ENCODE assay signal across 33 cellular contexts in the genomic region with DNA sequence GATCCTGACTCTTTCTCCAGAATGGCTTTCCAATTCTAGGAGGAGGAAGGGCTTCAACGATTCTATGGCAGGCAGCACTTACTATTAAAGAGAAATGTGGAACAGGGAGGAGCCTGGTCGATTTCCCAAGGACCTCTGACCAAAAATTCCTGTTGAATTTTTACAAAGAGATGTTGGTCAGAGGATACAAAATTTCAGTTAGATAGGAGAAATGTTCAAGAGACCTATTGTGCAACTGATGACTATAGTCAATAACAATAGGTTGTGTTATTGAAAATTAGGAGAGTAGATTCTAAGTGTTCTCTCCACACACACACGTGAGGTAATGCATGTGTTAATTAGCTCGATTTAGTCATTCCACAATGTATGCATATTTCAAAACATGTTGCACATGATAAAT.
DNase-seq lines count a peak whose midpoint lies in the region; ATAC-seq, FAIRE-seq and TF ChIP-seq lines count a peak whose summit lies in the region.
"Had no signal": no experiment of that assay in that cellular context is flagged by ENCODE, and none has a peak within 500 bp of the region (broad histone marks: within the 10 kb centered on the region; RNA-seq: fewer than 3 reads in every experiment).

No MANE protein-coding gene starts in this region.

- H3K36me3 Mint-ChIP-seq in activated CD4-positive, alpha-beta T cell treated with anti-CD3 and anti-CD28 coated beads, Interleukin-2, amount 10 ng/mL, durations not matched to agents 7 days and 5 days (ENCODE audit: low read depth): no peaks in the 10 kb centered on the region
- H3K36me3 Mint-ChIP-seq: brain had no signal

- no peaks in the 10 kb centered on the region for H3K36me3 ChIP-seq in IMR-90 (ENCODE audit: control insufficient read depth, insufficient read depth, low read length)
- H3K36me3 ChIP-seq in MG63: no peaks in the 10 kb centered on the region
- H3K36me3 ChIP-seq: adrenal gland, neutrophil, Peyer's patch, sigmoid colon had no signal

- H3K4me3 ChIP-seq in IMR-90 (ENCODE audit: insufficient read depth, low read depth, low read length) (no peak overlapping the region), MG63 (no peak overlapping the region)
- H3K4me3 ChIP-seq: adrenal gland, Peyer's patch, sigmoid colon, testis had no signal

- H2BK120ac ChIP-seq in IMR-90 (ENCODE audit: low read depth, low read length): no peak overlapping the region

- no peaks in the 10 kb centered on the region; the same call in 1 of the 2 replicates for H3K4me1 ChIP-seq in IMR-90 (ENCODE audit: control insufficient read depth, insufficient read depth, low read length)
- H3K4me1 ChIP-seq: Peyer's patch had no signal

- no peak overlapping the region for H4K8ac ChIP-seq in IMR-90 (ENCODE audit: low read depth in 2 of 2, low read length in 2 of 2)

- no peak overlapping the region for H2AK9ac ChIP-seq in IMR-90 (replicated peaks; ENCODE audit: low read depth, low read length, poor library complexity)

- no peak overlapping the region for H3K56ac ChIP-seq in IMR-90 (ENCODE audit: extremely low read depth, insufficient read depth, low read length)

- peaks cover 2% of the 10 kb centered on the region for H3K27me3 Mint-ChIP-seq in activated CD4-positive, alpha-beta T cell treated with anti-CD3 and anti-CD28 coated beads, Interleukin-2, amount 10 ng/mL, durations not matched to agents 7 days and 5 days
- peaks cover 22% of the 10 kb centered on the region for H3K27me3 Mint-ChIP-seq in stimulated activated naive CD8-positive, alpha-beta T cell treated with anti-CD3 and anti-CD28 coated beads, Interleukin-15, amount 100 ng/mL, for 72 hours

- H3K4me1 Mint-ChIP-seq in activated CD4-positive, alpha-beta T cell treated with anti-CD3 and anti-CD28 coated beads, Interleukin-2, amount 10 ng/mL, durations not matched to agents 7 days and 5 days: peaks cover 13% of the 10 kb centered on the region
- H3K4me1 Mint-ChIP-seq in stimulated activated naive CD8-positive, alpha-beta T cell treated with anti-CD3 and anti-CD28 coated beads, Interleukin-15, amount 100 ng/mL, for 72 hours: peaks cover 12% of the 10 kb centered on the region
- H3K4me1 Mint-ChIP-seq: brain had no signal

- H3K14ac ChIP-seq in IMR-90 (replicated peaks; ENCODE audit: low read depth, low read length): no peak overlapping the region

- no peak overlapping the region for H2AK5ac ChIP-seq in IMR-90 (ENCODE audit: low read depth, low read length)

- CTCF ChIA-PET in activated CD4-positive, alpha-beta T cell treated with anti-CD3 and anti-CD28 coated beads, Interleukin-2, amount 10 ng/mL, durations not matched to agents 7 days and 5 days (lab: Charles Lee): interaction anchor here (0.6 to 1.4 kb wide), 4 partner anchors 17 to 376 kb away, joined by 3 read pairs; no protein-coding TSS in a partner anchor
- CTCF ChIA-PET in IMR-90 (lab: Yijun Ruan, JAX): no interaction called here

- no peak overlapping the region for H2BK15ac ChIP-seq in IMR-90 (ENCODE audit: low read depth, low read length)

- peak; percentile 46 for FAIRE-seq in TTC549 (lab: Jason Lieb, UNC)
- FAIRE-seq: A204.1, G401.6, islet of Langerhans had no signal

- H3K9ac ChIP-seq in IMR-90 (ENCODE audit: low read depth, low read length): no peak overlapping the region

- DNase-seq in activated CD4-positive, alpha-beta T cell treated with anti-CD3 and anti-CD28 coated beads, Interleukin-2, amount 10 ng/mL, durations not matched to agents 7 days and 5 days: no peak
- DNase-seq in activated CD4-positive, alpha-beta T cell treated with anti-CD3 and anti-CD28 coated beads for 4 hours: no peak
- DNase-seq in IMR-90 (no peak), sciatic nerve (ENCODE audit: low spot score) (no peak), MG63 (no peak)
- DNase-seq in stimulated activated naive CD8-positive, alpha-beta T cell treated with anti-CD3 and anti-CD28 coated beads, Interleukin-15, amount 100 ng/mL, for 72 hours: no peak
- DNase-seq: activated CD4-positive, CD25-positive, alpha-beta regulatory T cell; activated naive CD4-positive, alpha-beta T cell; activated T-cell treated with anti-CD3 and anti-CD28 coated beads, Interleukin-2, amount 50 U/mL, for 1 hour; cerebellar nuclear complex; COR-L47; glutamatergic neuron; H9; KG1; left ventricle myocardium superior; NCI-H1048; NCI-H1694; NCI-H2171; NCI-H524; Peyer's patch; SIG-M5; sigmoid colon; stimulated activated naive CD4-positive, alpha-beta T cell treated with Interleukin-2 at 50 U/mL for 16 hours; testis had no signal

- H3K9me1 ChIP-seq in IMR-90 (ENCODE audit: insufficient read depth, low read length): no peaks in the 10 kb centered on the region

- POLR2A ChIA-PET in activated CD4-positive, alpha-beta T cell treated with anti-CD3 and anti-CD28 coated beads, Interleukin-2, amount 10 ng/mL, durations not matched to agents 7 days and 5 days (lab: Charles Lee): no interaction called here
- POLR2A ChIA-PET in IMR-90 (lab: Charles Lee; ENCODE audit: unreplicated experiment): no interaction called here

- H3K27me3 ChIP-seq in IMR-90 (ENCODE audit: control insufficient read depth, insufficient read depth, low read length): no peaks in the 10 kb centered on the region; the same call in 1 of the 2 replicates
- H3K27me3 ChIP-seq in MG63: no peaks in the 10 kb centered on the region
- H3K27me3 ChIP-seq: adrenal gland, neutrophil, Peyer's patch, sigmoid colon, testis had no signal

- BruUV-seq in IMR-90 (replicated peaks; lab: Mats Ljungman, UMichigan): no TSS peak

- no peak overlapping the region for H3K27ac ChIP-seq in IMR-90 (ENCODE audit: insufficient read depth, low read length)
- H3K27ac ChIP-seq: adrenal gland, neutrophil, sigmoid colon had no signal

- H3K9me3 ChIP-seq in IMR-90 (ENCODE audit: control insufficient read depth, insufficient read depth, low read length) (no peaks in the 10 kb centered on the region), MG63 (no peaks in the 10 kb centered on the region)
- H3K9me3 ChIP-seq: adrenal gland, neutrophil, Peyer's patch, sigmoid colon, testis had no signal

- H3K4me3 Mint-ChIP-seq in activated CD4-positive, alpha-beta T cell treated with anti-CD3 and anti-CD28 coated beads, Interleukin-2, amount 10 ng/mL, durations not matched to agents 7 days and 5 days: no peak overlapping the region
- H3K4me3 Mint-ChIP-seq in stimulated activated naive CD8-positive, alpha-beta T cell treated with anti-CD3 and anti-CD28 coated beads, Interleukin-15, amount 100 ng/mL, for 72 hours: no peak overlapping the region
- H3K4me3 Mint-ChIP-seq: activated CD8-positive, alpha-beta T cell treated with anti-CD3 and anti-CD28 coated beads, Interleukin-2, amount 10 ng/mL, durations not matched to agents 7 days and 5 days; brain; H9 had no signal

- H2BK20ac ChIP-seq in IMR-90 (ENCODE audit: low read depth, low read length): no peak overlapping the region

- H3K23ac ChIP-seq in IMR-90 (ENCODE audit: low read depth, low read length): no peak overlapping the region

- peak overlapping the region; percentile 77 for H3K27ac Mint-ChIP-seq in activated CD4-positive, alpha-beta T cell treated with anti-CD3 and anti-CD28 coated beads, Interleukin-2, amount 10 ng/mL, durations not matched to agents 7 days and 5 days
- H3K27ac Mint-ChIP-seq in stimulated activated naive CD8-positive, alpha-beta T cell treated with anti-CD3 and anti-CD28 coated beads, Interleukin-15, amount 100 ng/mL, for 72 hours: no peak overlapping the region
- H3K27ac Mint-ChIP-seq: activated CD8-positive, alpha-beta T cell treated with anti-CD3 and anti-CD28 coated beads, Interleukin-2, amount 10 ng/mL, durations not matched to agents 7 days and 5 days; brain; H9 had no signal

- no peak overlapping the region for H3K4me2 ChIP-seq in IMR-90 (ENCODE audit: low read depth, low read length)

- H3K4ac ChIP-seq in IMR-90 (ENCODE audit: low read depth, low read length): no peak overlapping the region

- dilution Hi-C loops in IMR-90 (cut with HindIII; ENCODE audit: low sequenced_read_pairs, unreplicated experiment): no loop called here

- TF ChIP-seq RAD21 in IMR-90 (IDR thresholded peaks at IDR 0.05; ENCODE audit: low read length): no peak

- TF ChIP-seq CTCF in IMR-90 (conservative IDR thresholded peaks at IDR 0.05; ENCODE audit: low read depth, low read length): no peak

- H2BK5ac ChIP-seq in IMR-90 (ENCODE audit: low read depth, low read length, poor library complexity, severe bottlenecking): no peak overlapping the region

- intact Hi-C loops in IMR-90 (cut with micrococcal nuclease) (no loop called here), sciatic nerve (cut with DNase I) (no loop called here)

- H3K9me3 Mint-ChIP-seq in activated CD4-positive, alpha-beta T cell treated with anti-CD3 and anti-CD28 coated beads, Interleukin-2, amount 10 ng/mL, durations not matched to agents 7 days and 5 days: no peaks in the 10 kb centered on the region
- no peaks in the 10 kb centered on the region for H3K9me3 Mint-ChIP-seq in stimulated activated naive CD8-positive, alpha-beta T cell treated with anti-CD3 and anti-CD28 coated beads, Interleukin-15, amount 100 ng/mL, for 72 hours
- H3K9me3 Mint-ChIP-seq: brain, H9 had no signal

- H4K5ac ChIP-seq in IMR-90 (ENCODE audit: low read depth, low read length): no peak overlapping the region

- no peak overlapping the region for H3K18ac ChIP-seq in IMR-90 (ENCODE audit: low read depth, low read length)

- TF ChIP-seq POLR2A in IMR-90 (IDR thresholded peaks at IDR 0.05; ENCODE audit: low read depth, low read length): no peak

- no peaks in the 10 kb centered on the region for H3K79me1 ChIP-seq in IMR-90 (ENCODE audit: low read depth in 1 of 2, low read length in 2 of 2)

- ATAC-seq in IMR-90 (ENCODE audit: low read depth) (no peak), sciatic nerve (peak; percentile 8), GM19035 (IDR thresholded peaks at IDR 0.05; ENCODE audit: unreplicated experiment) (no peak)
- ATAC-seq in stimulated activated naive CD8-positive, alpha-beta T cell treated with anti-CD3 and anti-CD28 coated beads, Interleukin-15, amount 100 ng/mL, for 72 hours: no peak
- ATAC-seq: left ventricle myocardium superior had no signal

- no peak overlapping the region for H4K91ac ChIP-seq in IMR-90 (ENCODE audit: insufficient read depth, low read depth, low read length)

- in situ Hi-C loops in IMR-90 (cut with MboI; ENCODE audit: low sequenced_read_pairs): no loop called here

- no peak overlapping the region for H2AFZ ChIP-seq in IMR-90 (replicated peaks; ENCODE audit: low read length, poor library complexity)

- 60% methylated on average over 1 of the region's 4 CpGs; no CpG with 5 or more reads in 1 of the 2 experiments for WGBS in IMR-90 (ENCODE audit: extremely low coverage in 2 of 2, insufficient read length in 1 of 2), 2 experiments

- no peaks in the 10 kb centered on the region for H4K20me1 ChIP-seq in IMR-90 (ENCODE audit: insufficient read depth, low read length)

TF ChIP-seq in IMR-90, 13 proteins besides CTCF, POLR2A, EP300 and RAD21:
- TF ChIP-seq MAFK (IDR thresholded peaks at IDR 0.05; ENCODE audit: low read depth, low read length) (no peak), CEBPB (IDR thresholded peaks at IDR 0.05; ENCODE audit: low read depth, low read length) (0 out of 2 replicates have a peak, but pooled peaks have one; percentile 41)
